In the genomic region with DNA sequence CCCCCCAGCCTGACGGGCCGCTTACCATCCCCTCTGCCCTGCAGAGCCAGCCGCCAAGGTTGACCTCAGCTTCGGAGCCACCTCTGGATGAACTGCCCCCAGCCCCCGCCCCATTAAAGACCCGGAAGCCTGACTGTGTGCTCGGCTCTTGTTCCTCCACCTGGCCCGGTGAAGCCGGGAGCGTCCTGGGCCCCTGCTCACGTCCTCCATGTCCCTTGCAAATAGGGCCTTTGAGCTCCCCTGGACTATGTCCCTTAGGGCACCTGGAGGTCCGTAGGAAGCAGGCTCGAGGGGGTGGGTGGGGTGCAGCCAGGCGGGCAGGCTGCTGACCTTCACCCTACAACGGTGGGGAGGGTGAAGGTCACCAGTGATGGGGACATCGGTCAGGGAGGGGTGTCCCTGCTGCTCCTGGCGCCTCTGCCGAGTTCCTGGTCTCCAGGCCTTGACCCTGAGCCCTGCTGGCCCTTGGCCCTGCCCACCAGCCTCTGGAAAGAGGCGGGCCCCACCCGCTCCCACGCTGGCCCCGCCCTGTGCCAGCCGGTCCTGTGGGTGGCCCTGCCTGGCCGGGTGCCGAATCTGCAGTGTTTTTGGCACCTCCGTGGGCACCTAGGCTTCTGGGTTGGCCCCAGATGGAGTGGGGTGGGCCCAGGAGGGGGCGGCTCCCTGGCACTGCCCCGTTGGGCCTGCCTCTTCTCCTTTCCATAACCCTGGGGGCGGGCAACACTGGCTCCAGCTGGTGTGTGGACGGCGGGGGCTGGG, we compare ENCODE assay signal across 8 cellular contexts. TPM values are rescaled to one million over a fixed set of nuclear protein-coding genes. Genes with fewer than 3 reads are reported as not detected.
A peak's percentile ranks its signal among the peaks of the same experiment; 100 is the strongest.
DNase-seq lines count a peak whose midpoint lies in the region; ATAC-seq and TF ChIP-seq lines count a peak whose summit lies in the region.

No MANE protein-coding gene starts in this region.

- peak overlapping the region; percentile 83 for H3K4me3 Mint-ChIP-seq in CD4-positive, alpha-beta T cell

- H3K36me3 Mint-ChIP-seq in CD4-positive, alpha-beta T cell (ENCODE audit: low read depth) = peaks cover 9% of the 10 kb centered on the region

- ATAC-seq in CD4-positive, alpha-beta T cell (ENCODE audit: poor library complexity) = no peak
- ATAC-seq in RWPE2 (ENCODE audit: low read depth) (peak; percentile 9; the same call in 1 of the 3 replicates), GM18502 (IDR thresholded peaks at IDR 0.05; ENCODE audit: poor library complexity, unreplicated experiment) (no peak)

- no peak for TF ChIP-seq CTCF in CD4-positive, alpha-beta T cell (IDR thresholded peaks at IDR 0.05)
- TF ChIP-seq CTCF in RWPE2 (IDR thresholded peaks at IDR 0.05; ENCODE audit: poor library complexity, severe bottlenecking) = peak; percentile 58
- no peak for TF ChIP-seq CTCF in esophagus squamous epithelium (IDR thresholded peaks at IDR 0.05)
- no peak for TF ChIP-seq CTCF in ovary (IDR thresholded peaks at IDR 0.05)

- H3K36me3 ChIP-seq in RWPE2 (ENCODE audit: low read depth) = peaks cover 15% of the 10 kb centered on the region
- H3K36me3 ChIP-seq in esophagus squamous epithelium = peaks cover 0 to 15% (median 0%) of the 10 kb centered on the region in 3 donors
- no peaks in the 10 kb centered on the region for H3K36me3 ChIP-seq in ovary
- no peaks in the 10 kb centered on the region for H3K36me3 ChIP-seq in H7 (replicated peaks; ENCODE audit: control insufficient read depth, insufficient read depth, low read length)

- H3K4me1 Mint-ChIP-seq in CD4-positive, alpha-beta T cell (ENCODE audit: low read depth) = peaks cover 17% of the 10 kb centered on the region

- no peak overlapping the region for H3K27ac ChIP-seq in CD4-positive, alpha-beta T cell (ENCODE audit: low read depth, low read length)
- H3K27ac ChIP-seq in RWPE2 (ENCODE audit: poor library complexity, severe bottlenecking) (peak overlapping the region; percentile 97), esophagus squamous epithelium (peak overlapping the region; percentile 90 to 100 (median 98)), ovary (peak overlapping the region; percentile 86 to 92)

- TF ChIP-seq EP300 in ovary (IDR thresholded peaks at IDR 0.05) = no peak

- peak in 1 of 10 experiments; percentile 21 for DNase-seq in CD4-positive, alpha-beta T cell
- DNase-seq in RWPE2 (ENCODE audit: low spot score) (no peak), esophagus squamous epithelium (lab: John Stamatoyannopoulos, UW) (no peak), ovary (peak; percentile 52 to 78 (median 76)), H7 (no peak), NCI-H1436 treated with DMSO at 0.1 percent for 48 hours (lab: John Stamatoyannopoulos, UW) (no peak)
- DNase-seq in stimulated activated CD4-positive, alpha-beta T cell treated with anti-CD3 and anti-CD28 coated beads, Interleukin-1b, Interleukin-23, amount 100 ng/mL, for 48 hours = no peak

- POLR2A ChIA-PET in CD4-positive, alpha-beta T cell (lab: Charles Lee) = interaction anchor here (0.6 to 7.9 kb wide), 8 partner anchors 8 to 448 kb away, joined by 3 to 476 read pairs (median 20); a partner anchor contains a TSS

- no peaks in the 10 kb centered on the region for H3K9me3 Mint-ChIP-seq in CD4-positive, alpha-beta T cell

- CTCF ChIA-PET in CD4-positive, alpha-beta T cell (lab: Charles Lee) = interaction anchor here (0.6 to 3.1 kb wide), 30 partner anchors 8 to 249 kb away, joined by 3 to 255 read pairs (median 6); a partner anchor contains a TSS

- intact Hi-C loops in CD4-positive, alpha-beta T cell (cut with DNase I, micrococcal nuclease) = loop anchor here (1.0 to 10.0 kb wide), 5 partner anchors 21 to 450 kb away; a partner anchor contains a TSS
- intact Hi-C loops in esophagus squamous epithelium (cut with DNase I) = loop anchor here (2.0 kb wide), 1 partner anchor 22 kb away; no protein-coding TSS in a partner anchor
- intact Hi-C loops in ovary (cut with DNase I) = loop anchor here (1.0 to 10.0 kb wide), 5 partner anchors 21 to 800 kb away; a partner anchor contains a TSS

- TF ChIP-seq POLR2A in esophagus squamous epithelium (IDR thresholded peaks at IDR 0.05) = peak in 1 of 4 donors; percentile 22
- no peak for TF ChIP-seq POLR2A in ovary (IDR thresholded peaks at IDR 0.05)

- H3K4me3 ChIP-seq in RWPE2 (ENCODE audit: severe bottlenecking) (no peak overlapping the region), esophagus squamous epithelium (peak overlapping the region; percentile 19 to 60 (median 40)), ovary (no peak overlapping the region), H7 (ENCODE audit: insufficient read depth, low read depth, low read length) (no peak overlapping the region)

- H3K27ac Mint-ChIP-seq in CD4-positive, alpha-beta T cell = peak overlapping the region; percentile 82

- 0 to 37% methylated on average over 1 to 6 of the region's 31 CpGs for WGBS in esophagus squamous epithelium, 2 donors
- 13 to 27% (median 16%) methylated on average over 26 to 31 of the region's 31 CpGs for WGBS in ovary, 3 donors

- peaks cover 4% of the 10 kb centered on the region for H3K27me3 Mint-ChIP-seq in CD4-positive, alpha-beta T cell

- peaks cover 23% of the 10 kb centered on the region for H3K4me1 ChIP-seq in RWPE2 (ENCODE audit: insufficient read depth, poor library complexity, severe bottlenecking)
- peaks cover 64 to 84% (median 67%) of the 10 kb centered on the region in 3 donors for H3K4me1 ChIP-seq in esophagus squamous epithelium
- peaks cover 21% of the 10 kb centered on the region for H3K4me1 ChIP-seq in ovary (ENCODE audit: insufficient read depth)

- H3K27me3 ChIP-seq in CD4-positive, alpha-beta T cell (ENCODE audit: control insufficient read depth, insufficient read depth, low read length) = no peaks in the 10 kb centered on the region
- H3K27me3 ChIP-seq in RWPE2 (ENCODE audit: insufficient read depth, poor library complexity, severe bottlenecking) (no peaks in the 10 kb centered on the region), esophagus squamous epithelium (no peaks in the 10 kb centered on the region), ovary (no peaks in the 10 kb centered on the region), H7 (ENCODE audit: control insufficient read depth, insufficient read depth, low read length) (no peaks in the 10 kb centered on the region)

- H3K9me3 ChIP-seq in CD4-positive, alpha-beta T cell (ENCODE audit: control insufficient read depth, low read length) = no peaks in the 10 kb centered on the region
- H3K9me3 ChIP-seq in RWPE2 (ENCODE audit: severe bottlenecking) = no peaks in the 10 kb centered on the region
- H3K9me3 ChIP-seq in esophagus squamous epithelium = no peaks in the 10 kb centered on the region
- no peaks in the 10 kb centered on the region for H3K9me3 ChIP-seq in ovary

RNA-seq across cellular contexts. Expression of a gene that starts 3.3 kb away (rescaled TPM):
- 10 to 100 TPM; 77.6 to 92.6 TPM for total RNA-seq in CD4-positive, alpha-beta T cell
- total RNA-seq in esophagus squamous epithelium (100 to 1,000 TPM in 3 of 4 donors, 10 to 100 TPM in 1; 83.4 to 171 (median 132) TPM), ovary (100 to 1,000 TPM in 6 of 7 donors, 10 to 100 TPM in 1; 71.9 to 218 (median 148) TPM)
- 100 to 1,000 TPM in 1 of 2 donors, 1 to 10 TPM in 1; 1.3 to 110 TPM for polyA plus RNA-seq in ovary
- total RNA-seq in H7 (2014; rRNA removed; shearing (Covaris generic)) = 44.7 and 53.1 TPM in 2 replicates

RNA-seq across cellular contexts. Expression of a gene that starts 3.5 kb away (rescaled TPM):
- total RNA-seq in CD4-positive, alpha-beta T cell = 100 to 1,000 TPM; 214 to 228 TPM
- total RNA-seq in esophagus squamous epithelium = 10 to 100 TPM; 12.4 to 65.0 (median 40.4) TPM
- 100 to 1,000 TPM in 5 of 7 donors, 10 to 100 TPM in 2; 44.9 to 261 (median 107) TPM for total RNA-seq in ovary
- polyA plus RNA-seq in ovary = 10 to 100 TPM; 10.1 to 26.7 TPM
- 35.1 and 50.3 TPM in 2 replicates for total RNA-seq in H7 (2014; rRNA removed; shearing (Covaris generic))

RNA-seq across cellular contexts. Expression of a gene that starts 7.1 kb away (rescaled TPM):
- under 1 TPM in 1 of 2 experiments, not detected in 1; 0.22 TPM for total RNA-seq in CD4-positive, alpha-beta T cell
- total RNA-seq in esophagus squamous epithelium (1 to 10 TPM in 3 of 4 donors, under 1 TPM in 1; 0.38 to 1.6 (median 1.2) TPM), ovary (10 to 100 TPM in 2 of 7 donors, 1 to 10 TPM in 2, under 1 TPM in 3; 0.61 to 21.1 (median 2.4) TPM)
- polyA plus RNA-seq in ovary = under 1 TPM in 1 of 2 donors, not detected in 1; 0.45 TPM
- 6.7 and 9.8 TPM in 2 replicates for total RNA-seq in H7 (2014; rRNA removed; shearing (Covaris generic))

RNA-seq across cellular contexts. Expression of a gene that starts 24.3 kb away (rescaled TPM):
- total RNA-seq in CD4-positive, alpha-beta T cell = 100 to 1,000 TPM; 614 to 628 TPM
- total RNA-seq in esophagus squamous epithelium (100 to 1,000 TPM; 116 to 415 (median 238) TPM), ovary (100 to 1,000 TPM; 602 to 917 (median 855) TPM)
- 1,000 to 10,000 TPM in 1 of 2 donors, 100 to 1,000 TPM in 1; 610 to 1,254 TPM for polyA plus RNA-seq in ovary
- 219 and 221 TPM in 2 replicates for total RNA-seq in H7 (2014; rRNA removed; shearing (Covaris generic))

RNA-seq across cellular contexts. Expression of a gene that starts 30.5 kb away (rescaled TPM):
- total RNA-seq in CD4-positive, alpha-beta T cell = 10 to 100 TPM; 32.0 to 38.3 TPM
- total RNA-seq in esophagus squamous epithelium (10 to 100 TPM; 31.5 to 69.8 (median 50.5) TPM), ovary (10 to 100 TPM; 21.7 to 72.5 (median 26.7) TPM)
- 10 to 100 TPM in 1 of 2 donors, under 1 TPM in 1; 0.30 to 35.2 TPM for polyA plus RNA-seq in ovary
- 78.0 and 83.1 TPM in 2 replicates for total RNA-seq in H7 (2014; rRNA removed; shearing (Covaris generic))

Comparison
In these comparisons a context has a peak if more than half of its experiments do, and no peak if none do; other contexts are left out.
1. DNase-seq: peak in ovary (5 of 5); none in RWPE2 (single experiment), esophagus squamous epithelium (single experiment), H7 (single experiment), NCI-H1436 treated with DMSO at 0.1 percent for 48 hours (single experiment) and stimulated activated CD4-positive, alpha-beta T cell treated with anti-CD3 and anti-CD28 coated beads, Interleukin-1b, Interleukin-23, amount 100 ng/mL, for 48 hours (single experiment).
2. H3K4me3 ChIP-seq: peak in esophagus squamous epithelium (4 of 4); none in RWPE2 (single experiment), ovary (single experiment) and H7 (single experiment).